Comparison of ENCODE assay signal across 24 cellular contexts in genomic region chr22:26527167-26527566, GRCh38. TPM values are rescaled to one million over a fixed set of nuclear protein-coding genes. Genes with fewer than 3 reads are reported as not detected.
A peak's percentile ranks its signal among the peaks of the same experiment; 100 is the strongest.
DNase-seq lines count a peak whose midpoint lies in the region; ATAC-seq and TF ChIP-seq lines count a peak whose summit lies in the region.
"Had no signal": no experiment of that assay in that cellular context is flagged by ENCODE, and none has a peak within 500 bp of the region (broad histone marks: within the 10 kb centered on the region; RNA-seq: fewer than 3 reads in every experiment).

No MANE protein-coding gene starts in this region.

- intact Hi-C loops in left cardiac atrium (cut with DNase I) = no loop called here

- no peak overlapping the region for H3K4me3 Mint-ChIP-seq in immature natural killer cell
- H3K4me3 Mint-ChIP-seq: activated CD4-positive, alpha-beta memory T cell treated with anti-CD3 and anti-CD28 coated beads, Interleukin-2, amount 10 ng/mL, durations not matched to agents 7 days and 5 days; brain; memory B cell; stimulated activated naive CD8-positive, alpha-beta T cell treated with anti-CD3 and anti-CD28 coated beads, Interleukin-15, Interleukin-2, amounts not matched to agents 100 ng/mL and 50 ng/mL, for 24 hours had no signal

- no peaks in the 10 kb centered on the region for H3K9me3 ChIP-seq in cardiac muscle cell (ENCODE audit: low read depth)
- peaks cover 2% of the 10 kb centered on the region for H3K9me3 ChIP-seq in WERI-Rb-1 (ENCODE audit: severe bottlenecking)
- H3K9me3 ChIP-seq in thoracic aorta = no peaks in the 10 kb centered on the region
- H3K9me3 ChIP-seq: adrenal gland, HAP-1, tibial nerve had no signal

- H3K4me1 ChIP-seq in cardiac muscle cell (ENCODE audit: low read depth) = peaks cover 16% of the 10 kb centered on the region
- peaks cover 11 to 31% of the 10 kb centered on the region in 2 donors for H3K4me1 ChIP-seq in thoracic aorta (ENCODE audit: control insufficient read depth in 1 of 2, low read depth in 2 of 2)
- H3K4me1 ChIP-seq: tibial nerve had no signal

- peaks cover 33 to 63% (median 35%) of the 10 kb centered on the region in 3 donors for H3K36me3 Mint-ChIP-seq in immature natural killer cell

- H3K27ac ChIP-seq in cardiac muscle cell = peak overlapping the region; percentile 73
- H3K27ac ChIP-seq in WERI-Rb-1 = peak overlapping the region; percentile 65
- H3K27ac ChIP-seq in thoracic aorta = peak overlapping the region; percentile 16 to 56
- H3K27ac ChIP-seq: KMS-11, tibial nerve had no signal

- no peaks in the 10 kb centered on the region for H3K9me3 Mint-ChIP-seq in immature natural killer cell
- H3K9me3 Mint-ChIP-seq: activated CD4-positive, alpha-beta memory T cell treated with anti-CD3 and anti-CD28 coated beads, Interleukin-2, amount 10 ng/mL, durations not matched to agents 7 days and 5 days; brain; memory B cell; stimulated activated naive CD8-positive, alpha-beta T cell treated with anti-CD3 and anti-CD28 coated beads, Interleukin-15, Interleukin-2, amounts not matched to agents 100 ng/mL and 50 ng/mL, for 24 hours had no signal

- H3K27me3 ChIP-seq in cardiac muscle cell = no peaks in the 10 kb centered on the region
- H3K27me3 ChIP-seq in WERI-Rb-1 (ENCODE audit: insufficient read depth, low read depth, severe bottlenecking) = no peaks in the 10 kb centered on the region
- H3K27me3 ChIP-seq in thoracic aorta (replicated peaks; ENCODE audit: insufficient read depth) = no peaks in the 10 kb centered on the region
- H3K27me3 ChIP-seq: adrenal gland, tibial nerve had no signal

- H3K4me1 Mint-ChIP-seq in immature natural killer cell = peaks cover 0 to 11% of the 10 kb centered on the region in 2 donors
- H3K4me1 Mint-ChIP-seq: activated CD4-positive, alpha-beta memory T cell treated with anti-CD3 and anti-CD28 coated beads, Interleukin-2, amount 10 ng/mL, durations not matched to agents 7 days and 5 days had no signal

- peak overlapping the region; percentile 36 to 80 (median 66) for H3K27ac Mint-ChIP-seq in immature natural killer cell
- H3K27ac Mint-ChIP-seq: activated CD4-positive, alpha-beta memory T cell treated with anti-CD3 and anti-CD28 coated beads, Interleukin-2, amount 10 ng/mL, durations not matched to agents 7 days and 5 days; memory B cell; stimulated activated naive CD8-positive, alpha-beta T cell treated with anti-CD3 and anti-CD28 coated beads, Interleukin-15, Interleukin-2, amounts not matched to agents 100 ng/mL and 50 ng/mL, for 24 hours had no signal

- DNase-seq in cardiac muscle cell (ENCODE audit: low read depth in 1 of 2, low spot score in 1 of 2) (no peak), left cardiac atrium (no peak), WERI-Rb-1 (peak; percentile 14), immature natural killer cell (no peak), thoracic aorta (ENCODE audit: low spot score) (no peak), NCI-H82 treated with DMSO at 0.1 percent for 48 hours (lab: John Stamatoyannopoulos, UW; ENCODE audit: unreplicated experiment) (no peak)
- DNase-seq: activated CD4-positive, alpha-beta memory T cell treated with anti-CD3 and anti-CD28 coated beads, Interleukin-2, amount 10 ng/mL, durations not matched to agents 7 days and 5 days; kidney glomerular epithelial cell; MV-4-11; NCI-H1436 treated with DMSO at 0.1 percent for 48 hours; NCI-H2107; NCI-H748 treated with DMSO at 0.1 percent for 48 hours; RPMI8226; T-helper 1 cell had no signal

- H3K4me3 ChIP-seq in cardiac muscle cell = no peak overlapping the region
- H3K4me3 ChIP-seq in WERI-Rb-1 (ENCODE audit: low read depth, low read length) = no peak overlapping the region
- H3K4me3 ChIP-seq in thoracic aorta = no peak overlapping the region
- H3K4me3 ChIP-seq: adrenal gland, HAP-1, tibial nerve had no signal

- no peak for ATAC-seq in left cardiac atrium
- ATAC-seq in thoracic aorta (ENCODE audit: insufficient number of reproducible peaks, low FRiP score, low read depth) = no peak
- no peak for ATAC-seq in HG02973 (IDR thresholded peaks at IDR 0.05; ENCODE audit: unreplicated experiment)
- no peak for ATAC-seq in HG03108 (IDR thresholded peaks at IDR 0.05; ENCODE audit: unreplicated experiment)
- ATAC-seq: activated CD4-positive, CD25-positive, alpha-beta regulatory T cell treated with anti-CD3 and anti-CD28 coated beads, Interleukin-2, amount 50 U/mL, for 24 hours had no signal

- H3K27me3 Mint-ChIP-seq in immature natural killer cell (ENCODE audit: low read depth in 3 of 3) = peaks cover 0 to 2% (median 0%) of the 10 kb centered on the region in 3 donors
- H3K27me3 Mint-ChIP-seq: activated CD4-positive, alpha-beta memory T cell treated with anti-CD3 and anti-CD28 coated beads, Interleukin-2, amount 10 ng/mL, durations not matched to agents 7 days and 5 days; memory B cell; stimulated activated naive CD8-positive, alpha-beta T cell treated with anti-CD3 and anti-CD28 coated beads, Interleukin-15, Interleukin-2, amounts not matched to agents 100 ng/mL and 50 ng/mL, for 24 hours had no signal

- H3K36me3 ChIP-seq in cardiac muscle cell = no peaks in the 10 kb centered on the region
- peaks cover 4% of the 10 kb centered on the region for H3K36me3 ChIP-seq in WERI-Rb-1
- H3K36me3 ChIP-seq in thoracic aorta = peaks cover 4% of the 10 kb centered on the region

- no peak for TF ChIP-seq CTCF in cardiac muscle cell (IDR thresholded peaks at IDR 0.05; ENCODE audit: low read depth, low read length)
- no peak for TF ChIP-seq CTCF in WERI-Rb-1 (IDR thresholded peaks at IDR 0.05; ENCODE audit: low read depth, low read length)
- no peak for TF ChIP-seq CTCF in thoracic aorta (IDR thresholded peaks at IDR 0.05)

RNA-seq across cellular contexts. Expression of gene TFIP11, which starts 14.9 kb away (rescaled TPM):
- total RNA-seq in cardiac muscle cell = 17.4 and 24.6 TPM in 2 replicates
- 25.2 and 25.5 TPM in 2 replicates for polyA plus RNA-seq in cardiac muscle cell
- 10 to 100 TPM; 19.9 to 20.4 TPM for total RNA-seq in left cardiac atrium
- 10 to 100 TPM; 16.3 to 59.9 (median 18.0) TPM for polyA plus RNA-seq in immature natural killer cell
- 10 to 100 TPM; 21.7 to 60.6 TPM for total RNA-seq in thoracic aorta

RNA-seq across cellular contexts. Expression of gene SRRD, which starts 43.5 kb away (rescaled TPM):
- total RNA-seq in cardiac muscle cell = 14.1 and 17.0 TPM in 2 replicates
- polyA plus RNA-seq in cardiac muscle cell = 22.3 and 41.0 TPM in 2 replicates
- total RNA-seq in left cardiac atrium = 10 to 100 TPM; 14.9 to 23.7 TPM
- polyA plus RNA-seq in immature natural killer cell = 10 to 100 TPM; 17.5 to 34.3 (median 27.6) TPM
- total RNA-seq in thoracic aorta = 10 to 100 TPM in 1 of 2 donors, 1 to 10 TPM in 1; 8.3 to 31.3 TPM

RNA-seq across cellular contexts. Expression of gene HPS4, which starts 43.6 kb away (rescaled TPM):
- total RNA-seq in cardiac muscle cell (20.9 and 35.9 TPM in 2 replicates), left cardiac atrium (10 to 100 TPM; 12.2 to 13.2 TPM), thoracic aorta (10 to 100 TPM; 26.5 to 27.8 TPM)
- polyA plus RNA-seq in cardiac muscle cell (20.4 and 29.6 TPM in 2 replicates), immature natural killer cell (10 to 100 TPM in 1 of 3 donors, 1 to 10 TPM in 2; 5.0 to 13.3 (median 8.2) TPM)
